1 cellular context compared by ENCODE assay signal in the genomic region with DNA sequence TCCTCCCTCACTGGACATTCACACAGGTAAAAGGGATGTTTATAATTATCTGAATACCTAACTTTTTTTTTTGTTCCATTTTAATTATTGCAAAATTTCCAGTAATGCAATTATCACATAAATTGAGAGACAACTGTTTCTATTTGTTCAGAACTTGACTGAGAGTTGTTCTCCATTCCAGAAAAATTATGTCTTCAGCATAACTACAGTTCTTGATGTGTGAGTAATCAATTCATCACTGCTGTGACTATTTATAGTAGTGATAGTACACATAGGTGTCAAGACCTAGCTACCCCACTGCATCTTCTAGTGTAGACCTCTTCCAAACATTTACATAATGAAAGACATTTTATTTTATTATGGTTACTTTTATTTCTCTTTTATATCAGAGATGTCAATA.
TF ChIP-seq lines count a peak whose summit lies in the region.

No MANE protein-coding gene starts in this region.

TF ChIP-seq in WTC11, 78 proteins besides CTCF, POLR2A, EP300 and RAD21 (continued from another document):
- TF ChIP-seq, protein P1, sequence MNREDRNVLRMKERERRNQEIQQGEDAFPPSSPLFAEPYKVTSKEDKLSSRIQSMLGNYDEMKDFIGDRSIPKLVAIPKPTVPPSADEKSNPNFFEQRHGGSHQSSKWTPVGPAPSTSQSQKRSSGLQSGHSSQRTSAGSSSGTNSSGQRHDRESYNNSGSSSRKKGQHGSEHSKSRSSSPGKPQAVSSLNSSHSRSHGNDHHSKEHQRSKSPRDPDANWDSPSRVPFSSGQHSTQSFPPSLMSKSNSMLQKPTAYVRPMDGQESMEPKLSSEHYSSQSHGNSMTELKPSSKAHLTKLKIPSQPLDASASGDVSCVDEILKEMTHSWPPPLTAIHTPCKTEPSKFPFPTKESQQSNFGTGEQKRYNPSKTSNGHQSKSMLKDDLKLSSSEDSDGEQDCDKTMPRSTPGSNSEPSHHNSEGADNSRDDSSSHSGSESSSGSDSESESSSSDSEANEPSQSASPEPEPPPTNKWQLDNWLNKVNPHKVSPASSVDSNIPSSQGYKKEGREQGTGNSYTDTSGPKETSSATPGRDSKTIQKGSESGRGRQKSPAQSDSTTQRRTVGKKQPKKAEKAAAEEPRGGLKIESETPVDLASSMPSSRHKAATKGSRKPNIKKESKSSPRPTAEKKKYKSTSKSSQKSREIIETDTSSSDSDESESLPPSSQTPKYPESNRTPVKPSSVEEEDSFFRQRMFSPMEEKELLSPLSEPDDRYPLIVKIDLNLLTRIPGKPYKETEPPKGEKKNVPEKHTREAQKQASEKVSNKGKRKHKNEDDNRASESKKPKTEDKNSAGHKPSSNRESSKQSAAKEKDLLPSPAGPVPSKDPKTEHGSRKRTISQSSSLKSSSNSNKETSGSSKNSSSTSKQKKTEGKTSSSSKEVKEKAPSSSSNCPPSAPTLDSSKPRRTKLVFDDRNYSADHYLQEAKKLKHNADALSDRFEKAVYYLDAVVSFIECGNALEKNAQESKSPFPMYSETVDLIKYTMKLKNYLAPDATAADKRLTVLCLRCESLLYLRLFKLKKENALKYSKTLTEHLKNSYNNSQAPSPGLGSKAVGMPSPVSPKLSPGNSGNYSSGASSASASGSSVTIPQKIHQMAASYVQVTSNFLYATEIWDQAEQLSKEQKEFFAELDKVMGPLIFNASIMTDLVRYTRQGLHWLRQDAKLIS (CRISPR knock-in tag; IDR thresholded peaks at IDR 0.05; ENCODE audit: borderline replicate concordance): no peak
- TF ChIP-seq HMGA2 (CRISPR knock-in tag; IDR thresholded peaks at IDR 0.05) (no peak), FOXJ3 (CRISPR knock-in tag; IDR thresholded peaks at IDR 0.05; ENCODE audit: borderline replicate concordance) (no peak), CREB1 (CRISPR knock-in tag; IDR thresholded peaks at IDR 0.05) (no peak), MXD4 (CRISPR knock-in tag; IDR thresholded peaks at IDR 0.05; ENCODE audit: borderline replicate concordance) (no peak), ZNF263 (CRISPR knock-in tag; IDR thresholded peaks at IDR 0.05; ENCODE audit: low read depth) (no peak)
- TF ChIP-seq, protein P2, sequence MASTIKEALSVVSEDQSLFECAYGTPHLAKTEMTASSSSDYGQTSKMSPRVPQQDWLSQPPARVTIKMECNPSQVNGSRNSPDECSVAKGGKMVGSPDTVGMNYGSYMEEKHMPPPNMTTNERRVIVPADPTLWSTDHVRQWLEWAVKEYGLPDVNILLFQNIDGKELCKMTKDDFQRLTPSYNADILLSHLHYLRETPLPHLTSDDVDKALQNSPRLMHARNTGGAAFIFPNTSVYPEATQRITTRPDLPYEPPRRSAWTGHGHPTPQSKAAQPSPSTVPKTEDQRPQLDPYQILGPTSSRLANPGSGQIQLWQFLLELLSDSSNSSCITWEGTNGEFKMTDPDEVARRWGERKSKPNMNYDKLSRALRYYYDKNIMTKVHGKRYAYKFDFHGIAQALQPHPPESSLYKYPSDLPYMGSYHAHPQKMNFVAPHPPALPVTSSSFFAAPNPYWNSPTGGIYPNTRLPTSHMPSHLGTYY (CRISPR knock-in tag; IDR thresholded peaks at IDR 0.05): no peak
- TF ChIP-seq, protein P3, sequence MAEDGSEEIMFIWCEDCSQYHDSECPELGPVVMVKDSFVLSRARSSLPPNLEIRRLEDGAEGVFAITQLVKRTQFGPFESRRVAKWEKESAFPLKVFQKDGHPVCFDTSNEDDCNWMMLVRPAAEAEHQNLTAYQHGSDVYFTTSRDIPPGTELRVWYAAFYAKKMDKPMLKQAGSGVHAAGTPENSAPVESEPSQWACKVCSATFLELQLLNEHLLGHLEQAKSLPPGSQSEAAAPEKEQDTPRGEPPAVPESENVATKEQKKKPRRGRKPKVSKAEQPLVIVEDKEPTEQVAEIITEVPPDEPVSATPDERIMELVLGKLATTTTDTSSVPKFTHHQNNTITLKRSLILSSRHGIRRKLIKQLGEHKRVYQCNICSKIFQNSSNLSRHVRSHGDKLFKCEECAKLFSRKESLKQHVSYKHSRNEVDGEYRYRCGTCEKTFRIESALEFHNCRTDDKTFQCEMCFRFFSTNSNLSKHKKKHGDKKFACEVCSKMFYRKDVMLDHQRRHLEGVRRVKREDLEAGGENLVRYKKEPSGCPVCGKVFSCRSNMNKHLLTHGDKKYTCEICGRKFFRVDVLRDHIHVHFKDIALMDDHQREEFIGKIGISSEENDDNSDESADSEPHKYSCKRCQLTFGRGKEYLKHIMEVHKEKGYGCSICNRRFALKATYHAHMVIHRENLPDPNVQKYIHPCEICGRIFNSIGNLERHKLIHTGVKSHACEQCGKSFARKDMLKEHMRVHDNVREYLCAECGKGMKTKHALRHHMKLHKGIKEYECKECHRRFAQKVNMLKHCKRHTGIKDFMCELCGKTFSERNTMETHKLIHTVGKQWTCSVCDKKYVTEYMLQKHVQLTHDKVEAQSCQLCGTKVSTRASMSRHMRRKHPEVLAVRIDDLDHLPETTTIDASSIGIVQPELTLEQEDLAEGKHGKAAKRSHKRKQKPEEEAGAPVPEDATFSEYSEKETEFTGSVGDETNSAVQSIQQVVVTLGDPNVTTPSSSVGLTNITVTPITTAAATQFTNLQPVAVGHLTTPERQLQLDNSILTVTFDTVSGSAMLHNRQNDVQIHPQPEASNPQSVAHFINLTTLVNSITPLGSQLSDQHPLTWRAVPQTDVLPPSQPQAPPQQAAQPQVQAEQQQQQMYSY (CRISPR knock-in tag; IDR thresholded peaks at IDR 0.05): no peak
- TF ChIP-seq, protein P4, sequence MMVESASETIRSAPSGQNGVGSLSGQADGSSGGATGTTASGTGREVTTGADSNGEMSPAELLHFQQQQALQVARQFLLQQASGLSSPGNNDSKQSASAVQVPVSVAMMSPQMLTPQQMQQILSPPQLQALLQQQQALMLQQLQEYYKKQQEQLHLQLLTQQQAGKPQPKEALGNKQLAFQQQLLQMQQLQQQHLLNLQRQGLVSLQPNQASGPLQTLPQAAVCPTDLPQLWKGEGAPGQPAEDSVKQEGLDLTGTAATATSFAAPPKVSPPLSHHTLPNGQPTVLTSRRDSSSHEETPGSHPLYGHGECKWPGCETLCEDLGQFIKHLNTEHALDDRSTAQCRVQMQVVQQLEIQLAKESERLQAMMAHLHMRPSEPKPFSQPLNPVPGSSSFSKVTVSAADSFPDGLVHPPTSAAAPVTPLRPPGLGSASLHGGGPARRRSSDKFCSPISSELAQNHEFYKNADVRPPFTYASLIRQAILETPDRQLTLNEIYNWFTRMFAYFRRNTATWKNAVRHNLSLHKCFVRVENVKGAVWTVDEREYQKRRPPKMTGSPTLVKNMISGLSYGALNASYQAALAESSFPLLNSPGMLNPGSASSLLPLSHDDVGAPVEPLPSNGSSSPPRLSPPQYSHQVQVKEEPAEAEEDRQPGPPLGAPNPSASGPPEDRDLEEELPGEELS (CRISPR knock-in tag; IDR thresholded peaks at IDR 0.05): no peak
- TF ChIP-seq, protein P5, sequence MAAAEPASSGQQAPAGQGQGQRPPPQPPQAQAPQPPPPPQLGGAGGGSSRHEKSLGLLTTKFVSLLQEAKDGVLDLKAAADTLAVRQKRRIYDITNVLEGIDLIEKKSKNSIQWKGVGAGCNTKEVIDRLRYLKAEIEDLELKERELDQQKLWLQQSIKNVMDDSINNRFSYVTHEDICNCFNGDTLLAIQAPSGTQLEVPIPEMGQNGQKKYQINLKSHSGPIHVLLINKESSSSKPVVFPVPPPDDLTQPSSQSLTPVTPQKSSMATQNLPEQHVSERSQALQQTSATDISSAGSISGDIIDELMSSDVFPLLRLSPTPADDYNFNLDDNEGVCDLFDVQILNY (CRISPR knock-in tag; IDR thresholded peaks at IDR 0.05): no peak
TF ChIP-seq in WTC11: peak in this region for 0.
